ENCODE assay signal across 9 cellular contexts in the genomic region with DNA sequence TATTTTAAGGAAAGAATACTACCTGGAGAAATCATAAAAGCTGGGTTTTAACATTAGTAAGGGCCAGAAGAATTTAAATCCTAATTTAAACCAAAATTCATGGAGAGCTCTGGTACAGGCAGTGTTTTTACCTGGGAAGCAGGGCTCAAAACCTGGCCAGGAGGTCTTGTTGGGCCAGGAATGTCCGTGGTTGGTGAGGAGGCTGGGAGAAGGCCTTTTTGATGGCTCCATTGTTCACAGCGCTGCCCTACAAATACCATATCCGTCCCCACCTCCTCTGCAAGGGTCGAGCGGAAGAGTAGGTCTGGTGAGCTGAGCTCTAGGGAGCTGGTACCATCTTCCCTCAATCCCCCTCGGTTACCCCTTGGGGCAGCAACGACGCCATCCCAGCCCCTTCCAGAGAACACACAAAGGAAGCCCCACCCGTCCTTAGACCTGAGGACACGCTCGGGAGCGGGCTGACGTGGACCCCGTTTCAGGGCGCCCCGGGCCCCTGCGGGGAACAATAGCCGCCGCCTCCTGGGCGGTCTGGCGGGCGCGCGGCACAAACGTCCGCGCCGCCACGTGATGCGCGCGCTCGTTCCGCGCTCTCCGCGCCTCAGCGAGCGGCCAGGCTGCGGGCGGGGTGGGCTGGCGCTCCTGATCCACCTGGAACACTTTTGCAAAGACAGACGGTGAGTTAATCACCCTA. TPM values are rescaled to one million over a fixed set of nuclear protein-coding genes. Genes with fewer than 3 reads are reported as not detected.
DNase-seq lines count a peak whose midpoint lies in the region; ATAC-seq, FAIRE-seq and TF ChIP-seq lines count a peak whose summit lies in the region.
"Had no signal": no experiment of that assay in that cellular context is flagged by ENCODE, and none has a peak within 500 bp of the region (broad histone marks: within the 10 kb centered on the region; RNA-seq: fewer than 3 reads in every experiment).

No MANE protein-coding gene starts in this region.

- POLR2A ChIA-PET in endothelial cell of umbilical vein (lab: Charles Lee) = interaction anchor here (1.7 to 2.0 kb wide), 2 partner anchors 10 to 11 kb away, joined by 6 to 7 read pairs; partner anchors contain the start of gene HOXD1

- FAIRE-seq in endothelial cell of umbilical vein (lab: Jason Lieb, UNC) = peak; percentile 49

- no peak for TF ChIP-seq POLR2A in endothelial cell of umbilical vein (IDR thresholded peaks at IDR 0.05; ENCODE audit: low read depth, low read length)

- H2AFZ ChIP-seq in endothelial cell of umbilical vein (ENCODE audit: low read depth, low read length) = peak overlapping the region; percentile 95

- CTCF ChIA-PET in endothelial cell of umbilical vein (lab: Charles Lee) = interaction anchor here (0.9 to 6.6 kb wide), 5 partner anchors 10 to 474 kb away, joined by 3 to 58 read pairs (median 3); no protein-coding TSS in a partner anchor

- no peaks in the 10 kb centered on the region for H4K20me1 ChIP-seq in endothelial cell of umbilical vein (replicated peaks; ENCODE audit: control insufficient read depth, extremely low read depth, insufficient read depth, low read length)

- no peaks in the 10 kb centered on the region for H3K9me1 ChIP-seq in endothelial cell of umbilical vein (replicated peaks; ENCODE audit: control insufficient read depth, extremely low read depth, insufficient read depth, low read length)

- intact Hi-C loops in endothelial cell of umbilical vein (cut with micrococcal nuclease) = loop anchor here (1.0 to 5.0 kb wide), 6 partner anchors 11 to 340 kb away; partner anchors contain the start of genes HOXD1 and MTX2

- dilution Hi-C loops in endothelial cell of umbilical vein (cut with MboI; ENCODE audit: extremely low pct_ligation_motif_present, low sequenced_read_pairs) = no loop called here

- H3K36me3 ChIP-seq in endothelial cell of umbilical vein (ENCODE audit: control insufficient read depth in 2 of 2, extremely low read depth in 1 of 2, insufficient read depth in 2 of 2, low read length in 2 of 2) = no peaks in the 10 kb centered on the region

- peaks cover 30% of the 10 kb centered on the region for H3K4me1 ChIP-seq in endothelial cell of umbilical vein (ENCODE audit: control insufficient read depth, extremely low read depth, insufficient read depth, low read length)

- H3K27me3 ChIP-seq in endothelial cell of umbilical vein (ENCODE audit: control insufficient read depth in 2 of 2, insufficient read depth in 2 of 2, low read length in 2 of 2) = no peaks in the 10 kb centered on the region

- H3K9me3 ChIP-seq in endothelial cell of umbilical vein (replicated peaks; ENCODE audit: control insufficient read depth, insufficient read depth, low read length) = no peaks in the 10 kb centered on the region

- H3K4me3 ChIP-seq in GM12865 (ENCODE audit: low read depth, low read length) (peak overlapping the region; percentile 52), endothelial cell of umbilical vein (replicated peaks in 1 of 3; ENCODE audit: insufficient read depth in 1 of 3, low read depth in 1 of 3, low read length in 3 of 3) (peak overlapping the region; percentile 33 to 49 (median 48))

- H3K9ac ChIP-seq in endothelial cell of umbilical vein (replicated peaks; ENCODE audit: extremely low read depth, insufficient read depth, low read length) = peak overlapping the region; percentile 73

- no peak for ATAC-seq in SK-N-SH treated with all-trans-retinoic acid at 6 μM for 48 hours

- H3K79me2 ChIP-seq in endothelial cell of umbilical vein (ENCODE audit: control insufficient read depth, insufficient read depth, low read length) = no peaks in the 10 kb centered on the region

- TF ChIP-seq CTCF in GM12865 (IDR thresholded peaks at IDR 0.05; ENCODE audit: insufficient read depth, low read depth, low read length, missing control alignments) = no peak
- no peak for TF ChIP-seq CTCF in endothelial cell of umbilical vein (IDR thresholded peaks at IDR 0.05; ENCODE audit: extremely low read depth in 1 of 2, insufficient read depth in 1 of 2, low read depth in 1 of 2, low read length in 2 of 2)

- H3K4me2 ChIP-seq in endothelial cell of umbilical vein (ENCODE audit: insufficient read depth, low read length) = peak overlapping the region; percentile 79

- H3K27ac ChIP-seq in endothelial cell of umbilical vein (ENCODE audit: insufficient read depth, low read depth, low read length) = peak overlapping the region; percentile 77

- no peak for DNase-seq in GM12865 (ENCODE audit: low read depth)
- peak; percentile 62 for DNase-seq in NCI-H146 treated with DMSO at 0.1 percent for 48 hours (lab: John Stamatoyannopoulos, UW; ENCODE audit: unreplicated experiment)
- DNase-seq in endothelial cell of umbilical vein (ENCODE audit: low read depth, low spot score) = peak; percentile 68
- peak; percentile 78 for DNase-seq in retina
- DNase-seq in HK-2 (ENCODE audit: unreplicated experiment) = no peak
- no peak for DNase-seq in NCI-H1048 (lab: John Stamatoyannopoulos, UW)
- DNase-seq in A172 (ENCODE audit: low spot score) = no peak

- TSS peak; percentile 67 for BruUV-seq in endothelial cell of umbilical vein (replicated peaks; lab: Mats Ljungman, UMichigan)

TF ChIP-seq in endothelial cell of umbilical vein, 7 proteins besides CTCF, POLR2A, EP300 and RAD21:
- TF ChIP-seq FOS (IDR thresholded peaks at IDR 0.05; ENCODE audit: borderline replicate concordance, insufficient read depth, low read length) (no peak), MAX (IDR thresholded peaks at IDR 0.05; ENCODE audit: insufficient read depth, insufficient read length) (peak; percentile 67)

TF ChIP-seq in SK-N-SH treated with all-trans-retinoic acid at 6 μM for 48 hours, 23 proteins besides CTCF, POLR2A, EP300 and RAD21 (continues in another document):
- TF ChIP-seq GLIS3 (CRISPR knock-in tag; IDR thresholded peaks at IDR 0.05) (no peak), CSDC2 (CRISPR knock-in tag; IDR thresholded peaks at IDR 0.05) (no peak), ESRRG (CRISPR knock-in tag; IDR thresholded peaks at IDR 0.05) (no peak), RARB (CRISPR knock-in tag; IDR thresholded peaks at IDR 0.05) (no peak), OSR1 (CRISPR knock-in tag; IDR thresholded peaks at IDR 0.05) (no peak)

RNA-seq across cellular contexts. Expression of gene HOXD1, which starts 10.7 kb away (rescaled TPM):
- 10.4 and 14.1 TPM in 2 replicates for total RNA-seq in endothelial cell of umbilical vein
- polyA plus RNA-seq in endothelial cell of umbilical vein = 6.6 and 8.7 TPM in 2 replicates
- polyA plus RNA-seq in endothelial cell of umbilical vein (2011; cell fraction: cytosol; rRNA removed) = 5.8 and 6.1 TPM in 2 replicates
- polyA plus RNA-seq in endothelial cell of umbilical vein (2011; cell fraction: nucleus; rRNA removed) = 12.7 and 15.6 TPM in 2 replicates
- polyA plus RNA-seq in endothelial cell of umbilical vein (2012) = 12.0 and 23.9 TPM in 2 replicates
- polyA minus RNA-seq in endothelial cell of umbilical vein = 2.2 and 3.5 TPM in 2 replicates
- not detected for polyA minus RNA-seq in endothelial cell of umbilical vein (2011; cell fraction: cytosol; rRNA and poly(A)+ RNA removed)
- 3.4 and 3.5 TPM in 2 replicates for polyA minus RNA-seq in endothelial cell of umbilical vein (2011; cell fraction: nucleus; rRNA and poly(A)+ RNA removed)
- total RNA-seq in A172 (2014; rRNA removed; shearing (Covaris generic)) = 0.34 TPM in 1 of 2 replicates, not detected in the other
- total RNA-seq: mononuclear cell had no signal

RNA-seq across cellular contexts. Expression of gene HOXD3, which starts 20.6 kb away (rescaled TPM):
- 15.3 and 20.9 TPM in 2 replicates for total RNA-seq in endothelial cell of umbilical vein
- 2.9 and 3.3 TPM in 2 replicates for polyA plus RNA-seq in endothelial cell of umbilical vein
- 1.6 and 2.2 TPM in 2 replicates for polyA plus RNA-seq in endothelial cell of umbilical vein (2011; cell fraction: cytosol; rRNA removed)
- 11.1 and 12.3 TPM in 2 replicates for polyA plus RNA-seq in endothelial cell of umbilical vein (2011; cell fraction: nucleus; rRNA removed)
- polyA plus RNA-seq in endothelial cell of umbilical vein (2012) = 4.4 and 6.2 TPM in 2 replicates
- polyA minus RNA-seq in endothelial cell of umbilical vein = 4.1 and 7.1 TPM in 2 replicates
- not detected for polyA minus RNA-seq in endothelial cell of umbilical vein (2011; cell fraction: cytosol; rRNA and poly(A)+ RNA removed)
- 17.5 and 23.8 TPM in 2 replicates for polyA minus RNA-seq in endothelial cell of umbilical vein (2011; cell fraction: nucleus; rRNA and poly(A)+ RNA removed)
- 1.0 TPM in 2 replicates for total RNA-seq in A172 (2014; rRNA removed; shearing (Covaris generic))
- total RNA-seq: mononuclear cell had no signal

RNA-seq across cellular contexts. Expression of gene HOXD4, which starts 26.4 kb away (rescaled TPM):
- 11.5 and 13.7 TPM in 2 replicates for total RNA-seq in endothelial cell of umbilical vein
- polyA plus RNA-seq in endothelial cell of umbilical vein = 7.6 TPM in 2 replicates
- polyA plus RNA-seq in endothelial cell of umbilical vein (2011; cell fraction: cytosol; rRNA removed) = 1.2 and 2.2 TPM in 2 replicates
- polyA plus RNA-seq in endothelial cell of umbilical vein (2011; cell fraction: nucleus; rRNA removed) = 58.7 and 63.3 TPM in 2 replicates
- 4.0 and 6.6 TPM in 2 replicates for polyA plus RNA-seq in endothelial cell of umbilical vein (2012)
- polyA minus RNA-seq in endothelial cell of umbilical vein = 2.7 and 2.9 TPM in 2 replicates
- not detected for polyA minus RNA-seq in endothelial cell of umbilical vein (2011; cell fraction: cytosol; rRNA and poly(A)+ RNA removed)
- 10.7 and 10.8 TPM in 2 replicates for polyA minus RNA-seq in endothelial cell of umbilical vein (2011; cell fraction: nucleus; rRNA and poly(A)+ RNA removed)
- total RNA-seq in A172 (2014; rRNA removed; shearing (Covaris generic)) = 0.77 and 3.9 TPM in 2 replicates

RNA-seq across cellular contexts. Expression of gene HOXD8, which starts 48.2 kb away (rescaled TPM):
- total RNA-seq in endothelial cell of umbilical vein = 14.9 and 15.6 TPM in 2 replicates
- polyA plus RNA-seq in endothelial cell of umbilical vein = 6.4 and 7.2 TPM in 2 replicates
- 7.9 and 8.0 TPM in 2 replicates for polyA plus RNA-seq in endothelial cell of umbilical vein (2011; cell fraction: cytosol; rRNA removed)
- polyA plus RNA-seq in endothelial cell of umbilical vein (2011; cell fraction: nucleus; rRNA removed) = 5.3 and 7.6 TPM in 2 replicates
- polyA plus RNA-seq in endothelial cell of umbilical vein (2012) = 13.0 and 15.6 TPM in 2 replicates
- 3.2 and 4.6 TPM in 2 replicates for polyA minus RNA-seq in endothelial cell of umbilical vein
- not detected for polyA minus RNA-seq in endothelial cell of umbilical vein (2011; cell fraction: cytosol; rRNA and poly(A)+ RNA removed)
- 2.6 and 3.6 TPM in 2 replicates for polyA minus RNA-seq in endothelial cell of umbilical vein (2011; cell fraction: nucleus; rRNA and poly(A)+ RNA removed)
- 11.6 and 20.4 TPM in 2 replicates for total RNA-seq in A172 (2014; rRNA removed; shearing (Covaris generic))
- total RNA-seq: mononuclear cell had no signal

RNA-seq across cellular contexts. Expression of gene HOXD9, which starts 55.2 kb away (rescaled TPM):
- 3.5 and 3.9 TPM in 2 replicates for total RNA-seq in endothelial cell of umbilical vein
- 1.9 and 2.3 TPM in 2 replicates for polyA plus RNA-seq in endothelial cell of umbilical vein
- polyA plus RNA-seq in endothelial cell of umbilical vein (2011; cell fraction: cytosol; rRNA removed) = 1.2 and 1.9 TPM in 2 replicates
- 1.0 and 1.2 TPM in 2 replicates for polyA plus RNA-seq in endothelial cell of umbilical vein (2011; cell fraction: nucleus; rRNA removed)
- polyA plus RNA-seq in endothelial cell of umbilical vein (2012) = 3.6 and 4.5 TPM in 2 replicates
- 0.40 and 0.46 TPM in 2 replicates for polyA minus RNA-seq in endothelial cell of umbilical vein
- 2.0 TPM for polyA minus RNA-seq in endothelial cell of umbilical vein (2011; cell fraction: cytosol; rRNA and poly(A)+ RNA removed)
- polyA minus RNA-seq in endothelial cell of umbilical vein (2011; cell fraction: nucleus; rRNA and poly(A)+ RNA removed) = 0.53 and 1.4 TPM in 2 replicates
- 2.8 and 3.6 TPM in 2 replicates for total RNA-seq in A172 (2014; rRNA removed; shearing (Covaris generic))
- total RNA-seq: mononuclear cell had no signal

Comparison
In these comparisons a context has a peak if more than half of its experiments do, and no peak if none do; other contexts are left out.
1. DNase-seq: peak in NCI-H146 treated with DMSO at 0.1 percent for 48 hours (single experiment), endothelial cell of umbilical vein (single experiment) and retina (single experiment); none in GM12865 (single experiment), HK-2 (single experiment), NCI-H1048 (single experiment) and A172 (single experiment).